Comparison of ENCODE assay signal across 8 cellular contexts in genomic region chr19:41226053-41226873, GRCh38. TPM values are rescaled to one million over a fixed set of nuclear protein-coding genes. Genes with fewer than 3 reads are reported as not detected.
DNase-seq lines count a peak whose midpoint lies in the region; ATAC-seq and TF ChIP-seq lines count a peak whose summit lies in the region.

No MANE protein-coding gene starts in this region.

- H3K9me3 ChIP-seq in HCT116 (ENCODE audit: control insufficient read depth in 1 of 2, insufficient read depth in 1 of 2, low read depth in 1 of 2, low read length in 2 of 2) = no peaks in the 10 kb centered on the region

- H3K9me2 ChIP-seq in HCT116 (ENCODE audit: insufficient read depth) = no peaks in the 10 kb centered on the region

- H3K79me2 ChIP-seq in HCT116 (ENCODE audit: insufficient read depth, low read length) = peaks cover 29% of the 10 kb centered on the region; the same call in 1 of the 2 replicates

- RAD21 ChIA-PET in HCT116 (lab: Charles Lee; ENCODE audit: low non-redundant PET in 1 of 2, low total read pairs in 2 of 2, uncharacterized antibody in 2 of 2, unreplicated experiment in 2 of 2) = interaction anchor here in 1 of 2 experiments (0.7 kb wide), 1 partner anchor 38 kb away, joined by 3 read pairs; no protein-coding TSS in a partner anchor

- peaks cover 68 to 93% of the 10 kb centered on the region in 2 experiments for H3K4me1 ChIP-seq in HCT116 (ENCODE audit: control insufficient read depth in 1 of 2, insufficient read depth in 2 of 2, low read length in 2 of 2)

- CTCF ChIA-PET in HCT116 (lab: Charles Lee) = interaction anchor here (1.2 to 1.3 kb wide), 2 partner anchors 22 to 36 kb away, joined by 4 to 5 read pairs; no protein-coding TSS in a partner anchor
- CTCF ChIA-PET in WTC11 (lab: Charles Lee) = interaction anchor here (0.6 to 1.5 kb wide), 7 partner anchors 22 to 222 kb away, joined by 4 to 9 read pairs (median 7); partner anchors contain the start of gene HNRNPUL1

- H3K4me3 ChIP-seq in HCT116 (replicated peaks in 1 of 2; ENCODE audit: low read depth in 1 of 2, low read length in 2 of 2) (peak overlapping the region; percentile 33 to 50), kidney epithelial cell (ENCODE audit: low read depth, low read length) (peak overlapping the region; percentile 16)

- peaks cover 5% of the 10 kb centered on the region for H3K36me3 Mint-ChIP-seq in WTC11
- H3K36me3 Mint-ChIP-seq in central memory CD8-positive, alpha-beta T cell (ENCODE audit: insufficient read depth) = peaks cover 4% of the 10 kb centered on the region

- no peaks in the 10 kb centered on the region for H3K9me3 Mint-ChIP-seq in WTC11
- no peaks in the 10 kb centered on the region for H3K9me3 Mint-ChIP-seq in central memory CD8-positive, alpha-beta T cell

- H3K36me3 ChIP-seq in HCT116 (ENCODE audit: control insufficient read depth in 1 of 2, insufficient read depth in 2 of 2, low read length in 2 of 2) (peaks cover 0 to 17% of the 10 kb centered on the region in 2 experiments; a peak in 1 of 4 replicates), kidney epithelial cell (ENCODE audit: control insufficient read depth, insufficient read depth, low read length) (peaks cover 1% of the 10 kb centered on the region)

- TF ChIP-seq CTCF in HCT116 (IDR thresholded peaks at IDR 0.05 in 2 of 3, conservative IDR thresholded peaks at IDR 0.05 in 1 of 3; ENCODE audit: borderline replicate concordance in 1 of 3, insufficient read depth in 1 of 3, low read depth in 2 of 3, low read length in 2 of 3) (no peak), WTC11 (IDR thresholded peaks at IDR 0.05) (no peak), kidney epithelial cell (IDR thresholded peaks at IDR 0.05; ENCODE audit: insufficient read depth, low read length, poor library complexity, severe bottlenecking) (no peak), GM13977 (IDR thresholded peaks at IDR 0.05; ENCODE audit: extremely low read depth, insufficient read depth, missing control alignments) (no peak)

- H2AFZ ChIP-seq in HCT116 (ENCODE audit: low read depth, low read length, poor library complexity, severe bottlenecking) = no peak overlapping the region

- no TSS peak for BruUV-seq in HCT116 (replicated peaks; lab: Mats Ljungman, UMichigan)

- H4K20me1 ChIP-seq in HCT116 (ENCODE audit: insufficient read depth) = no peaks in the 10 kb centered on the region

- intact Hi-C loops in HCT116 (cut with micrococcal nuclease) = loop anchor here (5.0 kb wide), 1 partner anchor 36 kb away; the partner anchor contains the start of gene HNRNPUL1

- peaks cover 39% of the 10 kb centered on the region for H3K4me1 Mint-ChIP-seq in WTC11
- peaks cover 6% of the 10 kb centered on the region for H3K4me1 Mint-ChIP-seq in central memory CD8-positive, alpha-beta T cell

- H3K4me3 Mint-ChIP-seq in WTC11 = peak overlapping the region; percentile 71
- peak overlapping the region; percentile 70 for H3K4me3 Mint-ChIP-seq in central memory CD8-positive, alpha-beta T cell

- peak; percentile 68 for ATAC-seq in HCT116
- ATAC-seq in WTC11 = peak; percentile 62
- peak; percentile 25 for ATAC-seq in central memory CD8-positive, alpha-beta T cell (replicated peaks; ENCODE audit: extremely low read depth, poor library complexity, severe bottlenecking)
- ATAC-seq in HG03159 (IDR thresholded peaks at IDR 0.05; ENCODE audit: unreplicated experiment) = no peak
- ATAC-seq in HG03342 (IDR thresholded peaks at IDR 0.05; ENCODE audit: unreplicated experiment) = no peak

- H3K4me2 ChIP-seq in HCT116 (ENCODE audit: low read length) = peak overlapping the region; percentile 98

- peak overlapping the region; percentile 91 for H3K27ac Mint-ChIP-seq in WTC11
- no peak overlapping the region for H3K27ac Mint-ChIP-seq in central memory CD8-positive, alpha-beta T cell (ENCODE audit: low read depth)

- H3K27ac ChIP-seq in HCT116 (ENCODE audit: low read depth, low read length) = peak overlapping the region; percentile 98

- POLR2A ChIA-PET in HCT116 (lab: Charles Lee) (interaction anchor here (1.2 kb wide), 1 partner anchor 37 kb away, joined by 12 read pairs; the partner anchor contains the start of gene HNRNPUL1), WTC11 (lab: Charles Lee) (interaction anchor here (0.7 to 1.7 kb wide), 3 partner anchors 10 to 63 kb away, joined by 3 to 4 read pairs (median 3); no protein-coding TSS in a partner anchor)

- no peak for TF ChIP-seq POLR2A in HCT116 (IDR thresholded peaks at IDR 0.05; ENCODE audit: borderline replicate concordance, extremely low read depth, insufficient read depth, insufficient read length)

- in situ Hi-C loops in GM13977 (cut with MboI; ENCODE audit: low pct_unique_long_range_greater_than_20kb, low sequenced_read_pairs, unreplicated experiment) = no loop called here

- peak overlapping the region; percentile 73 for H3K9ac ChIP-seq in HCT116 (ENCODE audit: low read length)

- peak; percentile 72 for DNase-seq in HCT116 (ENCODE audit: low read depth, low spot score)
- DNase-seq in WTC11 (ENCODE audit: low spot score) = peak; percentile 70
- no peak for DNase-seq in central memory CD8-positive, alpha-beta T cell (ENCODE audit: low spot score in 2 of 2)
- no peak for DNase-seq in kidney epithelial cell (ENCODE audit: low read depth)
- peak; percentile 29 for DNase-seq in stimulated activated CD4-positive, alpha-beta T cell treated with anti-CD3 and anti-CD28 coated beads, Interleukin-12 subunit alpha, Interleukin-12 subunit beta, amount 100 ng/mL, for 4 hours
- no peak for DNase-seq in GM13977 (ENCODE audit: low spot score)

- no peaks in the 10 kb centered on the region for H3K27me3 Mint-ChIP-seq in WTC11 (ENCODE audit: low read depth)
- H3K27me3 Mint-ChIP-seq in central memory CD8-positive, alpha-beta T cell = peaks cover 25% of the 10 kb centered on the region

- H3K27me3 ChIP-seq in HCT116 (ENCODE audit: insufficient read depth, low read length) (no peaks in the 10 kb centered on the region), kidney epithelial cell (ENCODE audit: control insufficient read depth, insufficient read depth, low read length) (no peaks in the 10 kb centered on the region)

- no peak for TF ChIP-seq RAD21 in HCT116 (IDR thresholded peaks at IDR 0.05; ENCODE audit: low read depth)

TF ChIP-seq in HCT116, 20 proteins besides CTCF, POLR2A, EP300 and RAD21 (continues in another document):
- TF ChIP-seq, protein P1, sequence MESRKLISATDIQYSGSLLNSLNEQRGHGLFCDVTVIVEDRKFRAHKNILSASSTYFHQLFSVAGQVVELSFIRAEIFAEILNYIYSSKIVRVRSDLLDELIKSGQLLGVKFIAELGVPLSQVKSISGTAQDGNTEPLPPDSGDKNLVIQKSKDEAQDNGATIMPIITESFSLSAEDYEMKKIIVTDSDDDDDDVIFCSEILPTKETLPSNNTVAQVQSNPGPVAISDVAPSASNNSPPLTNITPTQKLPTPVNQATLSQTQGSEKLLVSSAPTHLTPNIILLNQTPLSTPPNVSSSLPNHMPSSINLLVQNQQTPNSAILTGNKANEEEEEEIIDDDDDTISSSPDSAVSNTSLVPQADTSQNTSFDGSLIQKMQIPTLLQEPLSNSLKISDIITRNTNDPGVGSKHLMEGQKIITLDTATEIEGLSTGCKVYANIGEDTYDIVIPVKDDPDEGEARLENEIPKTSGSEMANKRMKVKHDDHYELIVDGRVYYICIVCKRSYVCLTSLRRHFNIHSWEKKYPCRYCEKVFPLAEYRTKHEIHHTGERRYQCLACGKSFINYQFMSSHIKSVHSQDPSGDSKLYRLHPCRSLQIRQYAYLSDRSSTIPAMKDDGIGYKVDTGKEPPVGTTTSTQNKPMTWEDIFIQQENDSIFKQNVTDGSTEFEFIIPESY (IDR thresholded peaks at IDR 0.05; ENCODE audit: extremely low read depth, insufficient replicate concordance, low read length) = no peak
- TF ChIP-seq ELF1 (IDR thresholded peaks at IDR 0.05; ENCODE audit: borderline replicate concordance, low read depth) (no peak), CEBPB (IDR thresholded peaks at IDR 0.05; ENCODE audit: low read depth) (no peak), EGR1 (IDR thresholded peaks at IDR 0.05; ENCODE audit: low read depth) (peak; percentile 90), CBX3 (IDR thresholded peaks at IDR 0.05; ENCODE audit: low read depth) (peak; percentile 74), FOSL1 (IDR thresholded peaks at IDR 0.05; ENCODE audit: low read depth) (peak; percentile 73), EZH2 (IDR thresholded peaks at IDR 0.05) (no peak)

TF ChIP-seq in WTC11, 78 proteins besides CTCF, POLR2A, EP300 and RAD21 (continues in another document):
- peak; percentile 27; the same call in 1 of the 2 replicates for TF ChIP-seq ZBTB43 (CRISPR knock-in tag; IDR thresholded peaks at IDR 0.05)

RNA-seq across cellular contexts. Expression of gene AXL, which starts 7.2 kb away (rescaled TPM):
- total RNA-seq in HCT116 (2021; ENCODE audit: unreplicated experiment) (47.4 TPM), WTC11 (2021) (25.0 to 27.3 TPM (median 27.0 TPM) in 3 replicates), kidney epithelial cell (128 and 138 TPM in 2 replicates)
- polyA plus RNA-seq in HCT116 (2012) = 48.4 and 49.6 TPM in 2 replicates

RNA-seq across cellular contexts. Expression of gene CYP2S1, which starts 33.2 kb away (rescaled TPM):
- total RNA-seq in HCT116 (2021; ENCODE audit: unreplicated experiment) = 17.6 TPM
- polyA plus RNA-seq in HCT116 (2012) = 21.8 TPM in 2 replicates
- total RNA-seq in WTC11 (2021) = 173 to 191 TPM (median 188 TPM) in 3 replicates
- 3.1 and 4.9 TPM in 2 replicates for total RNA-seq in kidney epithelial cell

RNA-seq across cellular contexts. Expression of gene HNRNPUL1, which starts 37.9 kb away (rescaled TPM):
- total RNA-seq in HCT116 (2021; ENCODE audit: unreplicated experiment) = 201 TPM
- 122 and 130 TPM in 2 replicates for polyA plus RNA-seq in HCT116 (2012)
- total RNA-seq in WTC11 (2021) = 246 to 282 TPM (median 257 TPM) in 3 replicates
- total RNA-seq in kidney epithelial cell = 132 and 142 TPM in 2 replicates

Comparison
In these comparisons a context has a peak if more than half of its experiments do, and no peak if none do; other contexts are left out.
1. ATAC-seq: peak in HCT116 (single experiment), WTC11 (single experiment) and central memory CD8-positive, alpha-beta T cell (single experiment); none in HG03159 (single experiment) and HG03342 (single experiment).
2. DNase-seq: peak in HCT116 (single experiment), WTC11 (single experiment) and stimulated activated CD4-positive, alpha-beta T cell treated with anti-CD3 and anti-CD28 coated beads, Interleukin-12 subunit alpha, Interleukin-12 subunit beta, amount 100 ng/mL, for 4 hours (single experiment); none in central memory CD8-positive, alpha-beta T cell (0 of 2), kidney epithelial cell (single experiment) and GM13977 (single experiment).
3. Of the 4 proteins assayed by ChIP-seq in both WTC11 and HCT116: peak only in WTC11: SP1; only in HCT116: none; in both: MAX; in neither: 2.